ENCODE assay signal across 4 cellular contexts in genomic region chr5:179834871-179835270, GRCh38. TPM values are rescaled to one million over a fixed set of nuclear protein-coding genes. Genes with fewer than 3 reads are reported as not detected.
"Had no signal": no experiment of that assay in that cellular context is flagged by ENCODE, and none has a peak within 500 bp of the region (broad histone marks: within the 10 kb centered on the region; RNA-seq: fewer than 3 reads in every experiment).

No MANE protein-coding gene starts in this region.

RNA-seq across cellular contexts. Expression of gene LTC4S, which starts 41.1 kb away (rescaled TPM):
- total RNA-seq: HT-29, HT1080, IMR-90 had no signal
- polyA plus RNA-seq: HepG2 had no signal
